Comparison of ENCODE assay signal across 10 cellular contexts in genomic region chr15:36632196-36632595, GRCh38. TPM values are rescaled to one million over a fixed set of nuclear protein-coding genes. Genes with fewer than 3 reads are reported as not detected.
DNase-seq lines count a peak whose midpoint lies in the region; ATAC-seq and TF ChIP-seq lines count a peak whose summit lies in the region.
"Had no signal": no experiment of that assay in that cellular context is flagged by ENCODE, and none has a peak within 500 bp of the region (broad histone marks: within the 10 kb centered on the region; RNA-seq: fewer than 3 reads in every experiment).

No MANE protein-coding gene starts in this region.

- H3K4me2 ChIP-seq in HCT116 (ENCODE audit: low read length), result peak overlapping the region; percentile 55
- no peak overlapping the region for H3K4me2 ChIP-seq in GM23338
- H3K4me2 ChIP-seq in hepatocyte, result no peak overlapping the region

- peak; percentile 54 for DNase-seq in HCT116 (ENCODE audit: low read depth, low spot score)
- DNase-seq in NCI-H82 treated with DMSO at 0.1 percent for 48 hours (lab: John Stamatoyannopoulos, UW; ENCODE audit: unreplicated experiment), result peak; percentile 90
- DNase-seq in cardiac fibroblast (ENCODE audit: low read depth in 2 of 2), result peak; percentile 34 to 73
- peak; percentile 12 for DNase-seq in skeletal muscle cell (ENCODE audit: low read depth)
- no peak for DNase-seq in GM23338 (ENCODE audit: low spot score)
- no peak for DNase-seq in hepatocyte (ENCODE audit: low spot score)
- DNase-seq in colonic mucosa, result no peak
- DNase-seq: amygdala, GDM1, right lobe of liver had no signal

- H3K79me2 ChIP-seq in HCT116 (ENCODE audit: insufficient read depth, low read length) (0 out of 2 replicates have a peak, but pooled peaks cover 2% of the 10 kb centered on the region), GM23338 (replicated peaks; ENCODE audit: insufficient read depth) (peaks cover 12% of the 10 kb centered on the region; the same call in 1 of the 2 replicates), hepatocyte (peaks cover 8% of the 10 kb centered on the region)

- H3K36me3 ChIP-seq in HCT116 (ENCODE audit: control insufficient read depth in 1 of 2, insufficient read depth in 2 of 2, low read length in 2 of 2) (no peaks in the 10 kb centered on the region), GM23338 (ENCODE audit: insufficient read depth) (0 out of 2 replicates have a peak, but pooled peaks cover 3% of the 10 kb centered on the region), hepatocyte (replicated peaks; ENCODE audit: insufficient read depth, low read depth) (no peaks in the 10 kb centered on the region), colonic mucosa (no peaks in the 10 kb centered on the region)
- H3K36me3 ChIP-seq: right lobe of liver had no signal

- ATAC-seq in HCT116 (peak; percentile 98), GM23338 (no peak)

- H3K9me2 ChIP-seq in HCT116 (ENCODE audit: insufficient read depth) (no peaks in the 10 kb centered on the region), GM23338 (ENCODE audit: insufficient read depth) (peaks cover 4% of the 10 kb centered on the region; the same call in 1 of the 2 replicates), hepatocyte (replicated peaks; ENCODE audit: insufficient read depth) (no peaks in the 10 kb centered on the region)

- TF ChIP-seq CTCF in HCT116 (IDR thresholded peaks at IDR 0.05 in 2 of 3, conservative IDR thresholded peaks at IDR 0.05 in 1 of 3; ENCODE audit: borderline replicate concordance in 1 of 3, insufficient read depth in 1 of 3, low read depth in 2 of 3, low read length in 2 of 3) (no peak), cardiac fibroblast (IDR thresholded peaks at IDR 0.05; ENCODE audit: low read depth, low read length) (no peak), GM23338 (conservative IDR thresholded peaks at IDR 0.05; ENCODE audit: low read depth in 2 of 2) (no peak), hepatocyte (IDR thresholded peaks at IDR 0.05; ENCODE audit: poor library complexity) (no peak), colonic mucosa (IDR thresholded peaks at IDR 0.05) (no peak)

- intact Hi-C loops in HCT116 (cut with micrococcal nuclease), result no loop called here
- intact Hi-C loops in colonic mucosa (cut with DNase I), result no loop called here

- no peaks in the 10 kb centered on the region for H3K27me3 Mint-ChIP-seq in GM23338 (ENCODE audit: insufficient read depth, low read depth, poor library complexity)

- no TSS peak for BruUV-seq in HCT116 (replicated peaks; lab: Mats Ljungman, UMichigan)

- H3K4me3 ChIP-seq in HCT116 (replicated peaks in 1 of 2; ENCODE audit: low read depth in 1 of 2, low read length in 2 of 2) (peak overlapping the region in 1 of 2 experiments; percentile 2; a peak in 1 of 4 replicates), cardiac fibroblast (replicated peaks in 1 of 2; ENCODE audit: low read depth in 2 of 2, low read length in 2 of 2) (no peak overlapping the region), skeletal muscle cell (ENCODE audit: low read depth, low read length) (no peak overlapping the region), GM23338 (no peak overlapping the region), hepatocyte (no peak overlapping the region), colonic mucosa (no peak overlapping the region)
- H3K4me3 ChIP-seq: right lobe of liver had no signal

- H3K27me3 ChIP-seq in HCT116 (ENCODE audit: insufficient read depth, low read length) (no peaks in the 10 kb centered on the region), GM23338 (ENCODE audit: insufficient read depth) (no peaks in the 10 kb centered on the region), hepatocyte (no peaks in the 10 kb centered on the region), colonic mucosa (no peaks in the 10 kb centered on the region)
- H3K27me3 ChIP-seq: right lobe of liver had no signal

- no peaks in the 10 kb centered on the region for H3K4me1 Mint-ChIP-seq in GM23338

- CTCF ChIA-PET in HCT116 (lab: Charles Lee), result no interaction called here

- RAD21 ChIA-PET in HCT116 (lab: Charles Lee; ENCODE audit: low non-redundant PET in 1 of 2, low total read pairs in 2 of 2, uncharacterized antibody in 2 of 2, unreplicated experiment in 2 of 2), result no interaction called here

- TF ChIP-seq POLR2A in HCT116 (IDR thresholded peaks at IDR 0.05; ENCODE audit: borderline replicate concordance, extremely low read depth, insufficient read depth, insufficient read length), result no peak

- no peak overlapping the region for H3K4me3 Mint-ChIP-seq in GM23338

- H3F3A ChIP-seq in GM23338 (replicated peaks; ENCODE audit: low read depth), result no peaks in the 10 kb centered on the region

- peaks cover 24% of the 10 kb centered on the region for H3K9me3 Mint-ChIP-seq in GM23338

- H3K4me1 ChIP-seq in HCT116 (ENCODE audit: control insufficient read depth in 1 of 2, insufficient read depth in 2 of 2, low read length in 2 of 2) (peaks cover 11 to 16% of the 10 kb centered on the region in 2 experiments), GM23338 (ENCODE audit: insufficient read depth) (no peaks in the 10 kb centered on the region), hepatocyte (ENCODE audit: insufficient read depth) (no peaks in the 10 kb centered on the region), colonic mucosa (no peaks in the 10 kb centered on the region)
- H3K4me1 ChIP-seq: right lobe of liver had no signal

- H3K9me3 ChIP-seq in HCT116 (ENCODE audit: control insufficient read depth in 1 of 2, insufficient read depth in 1 of 2, low read depth in 1 of 2, low read length in 2 of 2) (peaks cover 0 to 6% of the 10 kb centered on the region in 2 experiments; a peak in 1 of 4 replicates), hepatocyte (ENCODE audit: low read depth) (peaks cover 3% of the 10 kb centered on the region), colonic mucosa (no peaks in the 10 kb centered on the region)
- H3K9me3 ChIP-seq: right lobe of liver had no signal

- 65% methylated on average over 2 of the region's 2 CpGs for WGBS in hepatocyte (ENCODE audit: low lambda C conversion rate, missing lambda C conversion rate)

- POLR2A ChIA-PET in HCT116 (lab: Charles Lee), result no interaction called here

- H2AFZ ChIP-seq in HCT116 (ENCODE audit: low read depth, low read length, poor library complexity, severe bottlenecking) (peak overlapping the region; percentile 66), GM23338 (no peak overlapping the region), hepatocyte (no peak overlapping the region)

- no peak overlapping the region for H3K9ac ChIP-seq in HCT116 (ENCODE audit: low read length)
- no peak overlapping the region for H3K9ac ChIP-seq in colonic mucosa (ENCODE audit: low read depth in 2 of 2, low read length in 2 of 2)

- H3K36me3 Mint-ChIP-seq in GM23338 (ENCODE audit: low read depth), result peaks cover 30% of the 10 kb centered on the region

- no peak for TF ChIP-seq RAD21 in HCT116 (IDR thresholded peaks at IDR 0.05; ENCODE audit: low read depth)

- H3K27ac ChIP-seq in HCT116 (ENCODE audit: low read depth, low read length), result peak overlapping the region; percentile 53; the same call in 1 of the 2 replicates
- H3K27ac ChIP-seq in GM23338 (ENCODE audit: low read depth), result no peak overlapping the region
- no peak overlapping the region for H3K27ac ChIP-seq in hepatocyte
- no peak overlapping the region for H3K27ac ChIP-seq in colonic mucosa
- H3K27ac ChIP-seq: right lobe of liver had no signal

- no peak overlapping the region for H3K27ac Mint-ChIP-seq in GM23338

- no peaks in the 10 kb centered on the region for H4K20me1 ChIP-seq in HCT116 (ENCODE audit: insufficient read depth)
- H4K20me1 ChIP-seq in GM23338 (replicated peaks; ENCODE audit: insufficient read depth), result no peaks in the 10 kb centered on the region
- no peaks in the 10 kb centered on the region for H4K20me1 ChIP-seq in hepatocyte (ENCODE audit: insufficient read depth, poor library complexity, severe bottlenecking)

TF ChIP-seq in HCT116, 20 proteins besides CTCF, POLR2A, EP300 and RAD21 (continues in another document):
- peak; percentile 61; the same call in 1 of the 2 replicates for TF ChIP-seq CBX3 (IDR thresholded peaks at IDR 0.05; ENCODE audit: low read depth)
- peak; percentile 32 for TF ChIP-seq JUND (IDR thresholded peaks at IDR 0.05)
- no peak for TF ChIP-seq ELF1 (IDR thresholded peaks at IDR 0.05; ENCODE audit: borderline replicate concordance, low read depth)
- no peak for TF ChIP-seq ATF3 (IDR thresholded peaks at IDR 0.05)
- peak; percentile 61 for TF ChIP-seq FOSL1 (IDR thresholded peaks at IDR 0.05; ENCODE audit: low read depth)

TF ChIP-seq in GM23338, 12 proteins besides CTCF, POLR2A, EP300 and RAD21 (continues in another document):
- no peak for TF ChIP-seq REST (IDR thresholded peaks at IDR 0.05; ENCODE audit: unreplicated experiment)
- TF ChIP-seq POLR2AphosphoS5 (IDR thresholded peaks at IDR 0.05; ENCODE audit: low read depth), result no peak

RNA-seq across cellular contexts. Expression of gene CDIN1, which starts 52.8 kb away (rescaled TPM):
- total RNA-seq in HCT116 (2021; ENCODE audit: unreplicated experiment) (14.0 TPM), hepatocyte (13.8 and 17.9 TPM in 2 replicates), colonic mucosa (1 to 10 TPM; 4.2 to 8.5 TPM)
- polyA plus RNA-seq in HCT116 (2012), result 9.8 and 11.2 TPM in 2 replicates
- total RNA-seq in GM23338 (2014; rRNA removed; shearing (Covaris generic)), result 18.5 and 35.6 TPM in 2 replicates
- polyA plus RNA-seq in GM23338 (2016; fragmentation: Nextera tagmentation; extraction: Ambion mirVana) (13.4 and 15.7 TPM in 2 replicates), hepatocyte (12.3 and 13.1 TPM in 2 replicates)

Comparison
In these comparisons a context has a peak if more than half of its experiments do, and no peak if none do; other contexts are left out.
1. DNase-seq: peak in HCT116 (single experiment), NCI-H82 treated with DMSO at 0.1 percent for 48 hours (single experiment), cardiac fibroblast (2 of 2) and skeletal muscle cell (single experiment); none in GM23338 (single experiment), hepatocyte (single experiment) and colonic mucosa (single experiment).